ENCODE assay signal across 17 cellular contexts in genomic region chr16:13109171-13109570, GRCh38.
"Had no signal": no experiment of that assay in that cellular context is flagged by ENCODE, and none has a peak within 500 bp of the region (broad histone marks: within the 10 kb centered on the region; RNA-seq: fewer than 3 reads in every experiment).

No MANE protein-coding gene starts in this region.

- H3K9ac ChIP-seq: parathyroid adenoma had no signal

- H3K27me3 ChIP-seq: dorsolateral prefrontal cortex, gastroesophageal sphincter, neutrophil, tibial nerve had no signal

- H3K36me3 Mint-ChIP-seq: natural killer cell had no signal

- H3K4me3 ChIP-seq: dorsolateral prefrontal cortex, gastroesophageal sphincter, mucosa of descending colon, tibial nerve had no signal

- H3K4me3 Mint-ChIP-seq: endodermal cell, natural killer cell had no signal

- H3K27ac Mint-ChIP-seq: endodermal cell, natural killer cell had no signal

- H3K4me1 ChIP-seq: parathyroid adenoma had no signal

- H3K36me3 ChIP-seq: gastroesophageal sphincter, neutrophil, tibial nerve had no signal

- H3K27ac ChIP-seq: dorsolateral prefrontal cortex, neutrophil, parathyroid adenoma had no signal

- DNase-seq: activated CD4-positive, CD25-positive, alpha-beta regulatory T cell treated with anti-CD3 and anti-CD28 coated beads, Interleukin-2, amount 50 U/mL, for 72 hours; activated naive CD4-positive, alpha-beta T cell treated with Interleukin-2 at 50 U/mL for 16 hours; anterior cingulate cortex; dorsolateral prefrontal cortex; endodermal cell; erythroblast; left colon; mucosa of descending colon; natural killer cell; retina; stimulated activated CD4-positive, alpha-beta T cell treated with anti-CD3 and anti-CD28 coated beads, Interleukin-4, amount 100 ng/mL, for 1 hour; stimulated activated naive CD4-positive, alpha-beta T cell; SW 1271 had no signal

- H3K9me3 ChIP-seq: neutrophil had no signal

- H3K4me1 Mint-ChIP-seq: natural killer cell had no signal
